Comparison of ENCODE assay signal across 9 cellular contexts in the genomic region with DNA sequence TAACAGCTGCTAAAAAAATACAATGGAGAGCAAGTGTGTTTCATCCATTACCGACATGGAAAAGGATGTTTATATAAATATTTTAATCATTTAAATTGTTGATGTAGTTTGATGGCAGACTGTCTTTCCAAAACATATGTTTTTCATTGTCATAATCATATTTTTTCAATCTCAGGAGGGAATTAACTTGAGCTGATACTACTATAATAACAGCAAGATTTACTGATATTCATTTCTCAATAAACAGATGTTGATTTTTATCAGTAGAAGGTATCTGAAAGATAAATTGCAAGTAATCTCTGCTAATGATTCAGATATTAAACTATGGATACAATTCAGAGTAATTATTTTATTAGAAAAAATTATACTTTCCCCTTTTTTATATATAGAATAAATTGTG.
"Had no signal": no experiment of that assay in that cellular context is flagged by ENCODE, and none has a peak within 500 bp of the region (broad histone marks: within the 10 kb centered on the region; RNA-seq: fewer than 3 reads in every experiment).

No MANE protein-coding gene starts in this region.

- DNase-seq: H9, HCEC 1CT, IMR-90, KG1 had no signal

- H2AFZ ChIP-seq: GM23338 had no signal

- ATAC-seq: GM23338, K562 had no signal

- FAIRE-seq: H1, H54, K562 had no signal

- H3K27ac ChIP-seq: HL-60 had no signal

- H3K4me2 ChIP-seq: GM23338 had no signal

- H3K4me3 ChIP-seq: GM23338, K562 had no signal
